In genomic region chr4:144202091-144202490, GRCh38 we compare ENCODE assay signal across 1 cellular context.
TF ChIP-seq lines count a peak whose summit lies in the region.

No MANE protein-coding gene starts in this region.

TF ChIP-seq in A549, 52 proteins besides CTCF, POLR2A, EP300 and RAD21 (continued from another document):
- TF ChIP-seq BCL3 (IDR thresholded peaks at IDR 0.05) = no peak
- no peak for TF ChIP-seq EHF (CRISPR knock-in tag; IDR thresholded peaks at IDR 0.05)
- TF ChIP-seq KDM5A (IDR thresholded peaks at IDR 0.05) = no peak
- no peak for TF ChIP-seq CHD2 (IDR thresholded peaks at IDR 0.05; ENCODE audit: low read length, partially characterized antibody)
- no peak for TF ChIP-seq HMGXB4 (CRISPR knock-in tag; IDR thresholded peaks at IDR 0.05; ENCODE audit: borderline replicate concordance)
- no peak for TF ChIP-seq ZC3H11A (IDR thresholded peaks at IDR 0.05)
- no peak for TF ChIP-seq BHLHE40 (IDR thresholded peaks at IDR 0.05; ENCODE audit: low read depth, low read length)
- TF ChIP-seq KDM1A (IDR thresholded peaks at IDR 0.05; ENCODE audit: low read depth) = no peak
- TF ChIP-seq MAZ (IDR thresholded peaks at IDR 0.05; ENCODE audit: borderline replicate concordance, low read depth, low read length) = no peak
- no peak for TF ChIP-seq RARB (CRISPR knock-in tag; IDR thresholded peaks at IDR 0.05)
- no peak for TF ChIP-seq ZFP36 (IDR thresholded peaks at IDR 0.05; ENCODE audit: borderline replicate concordance, partially characterized antibody)
- TF ChIP-seq JUNB (IDR thresholded peaks at IDR 0.05) = no peak
